35 cellular contexts compared by ENCODE assay signal in genomic region chr3:99119312-99119810, GRCh38.
DNase-seq lines count a peak whose midpoint lies in the region; ATAC-seq and TF ChIP-seq lines count a peak whose summit lies in the region.
"Had no signal": no experiment of that assay in that cellular context is flagged by ENCODE, and none has a peak within 500 bp of the region (broad histone marks: within the 10 kb centered on the region; RNA-seq: fewer than 3 reads in every experiment).

No MANE protein-coding gene starts in this region.

- no peaks in the 10 kb centered on the region for H3K9me3 Mint-ChIP-seq in HFFc6
- H3K9me3 Mint-ChIP-seq: activated CD8-positive, alpha-beta T cell treated with anti-CD3 and anti-CD28 coated beads for 36 hours; activated naive CD4-positive, alpha-beta T cell treated with anti-CD3 and anti-CD28 coated beads, Interleukin-2, amount 10 ng/mL, durations not matched to agents 7 days and 5 days had no signal

- TF ChIP-seq POLR2A in sigmoid colon (IDR thresholded peaks at IDR 0.05) = no peak

- TF ChIP-seq EP300 in sigmoid colon (IDR thresholded peaks at IDR 0.05) = no peak

- no peaks in the 10 kb centered on the region for H3K36me3 ChIP-seq in sigmoid colon
- H3K36me3 ChIP-seq: adrenal gland, colonic mucosa, gastrocnemius medialis, tibial nerve had no signal

- H3K27ac Mint-ChIP-seq in HFFc6 = peak overlapping the region; percentile 42; the same call in 1 of the 2 replicates
- H3K27ac Mint-ChIP-seq: activated CD8-positive, alpha-beta T cell treated with anti-CD3 and anti-CD28 coated beads for 36 hours; activated naive CD4-positive, alpha-beta T cell treated with anti-CD3 and anti-CD28 coated beads, Interleukin-2, amount 10 ng/mL, durations not matched to agents 7 days and 5 days; CD14-positive monocyte; natural killer cell; progenitor cell of endocrine pancreas; stimulated activated effector memory CD8-positive, alpha-beta T cell treated with anti-CD3 and anti-CD28 coated beads, Interleukin-12 subunit alpha, Interleukin-12 subunit beta, amount 100 ng/mL, for 72 hours had no signal

- intact Hi-C loops in sigmoid colon (cut with DNase I) = no loop called here

- no peak overlapping the region for H3K4me3 ChIP-seq in sigmoid colon
- H3K4me3 ChIP-seq: adrenal gland, colonic mucosa, gastrocnemius medialis, hepatocyte, lung, mucosa of descending colon, tibial nerve had no signal

- WGBS in sigmoid colon, 2 donors = 86 to 95% methylated on average over 1 of the region's 1 CpG

- TF ChIP-seq CTCF in HFFc6 (IDR thresholded peaks at IDR 0.05) = no peak
- TF ChIP-seq CTCF in sigmoid colon (IDR thresholded peaks at IDR 0.05) = no peak

- no peak for ATAC-seq in HG03378 (IDR thresholded peaks at IDR 0.05; ENCODE audit: unreplicated experiment)
- ATAC-seq: activated CD8-positive, alpha-beta T cell treated with anti-CD3 and anti-CD28 coated beads for 36 hours; gastrocnemius medialis; HepG2; left cardiac atrium; mucosa of descending colon; natural killer cell; Panc1; sciatic nerve; stimulated activated effector memory CD8-positive, alpha-beta T cell treated with anti-CD3 and anti-CD28 coated beads, Interleukin-12 subunit alpha, Interleukin-12 subunit beta, amount 100 ng/mL, for 72 hours had no signal

- no peak overlapping the region for H3K4me3 Mint-ChIP-seq in HFFc6
- H3K4me3 Mint-ChIP-seq: activated CD8-positive, alpha-beta T cell treated with anti-CD3 and anti-CD28 coated beads for 36 hours; activated naive CD4-positive, alpha-beta T cell treated with anti-CD3 and anti-CD28 coated beads, Interleukin-2, amount 10 ng/mL, durations not matched to agents 7 days and 5 days; CD14-positive monocyte; natural killer cell; stimulated activated effector memory CD8-positive, alpha-beta T cell treated with anti-CD3 and anti-CD28 coated beads, Interleukin-12 subunit alpha, Interleukin-12 subunit beta, amount 100 ng/mL, for 72 hours had no signal

- H3K4me1 Mint-ChIP-seq in HFFc6 (ENCODE audit: low read depth) = peaks cover 52% of the 10 kb centered on the region
- H3K4me1 Mint-ChIP-seq: activated naive CD4-positive, alpha-beta T cell treated with anti-CD3 and anti-CD28 coated beads, Interleukin-2, amount 10 ng/mL, durations not matched to agents 7 days and 5 days; CD14-positive monocyte; natural killer cell; stimulated activated effector memory CD8-positive, alpha-beta T cell treated with anti-CD3 and anti-CD28 coated beads, Interleukin-12 subunit alpha, Interleukin-12 subunit beta, amount 100 ng/mL, for 72 hours had no signal

- no peak overlapping the region for H3K27ac ChIP-seq in sigmoid colon
- H3K27ac ChIP-seq: adrenal gland, colonic mucosa, gastrocnemius medialis, hepatocyte, tibial nerve had no signal

- no peaks in the 10 kb centered on the region; the same call in 1 of the 2 replicates for H3K27me3 Mint-ChIP-seq in HFFc6 (ENCODE audit: insufficient read depth)
- H3K27me3 Mint-ChIP-seq: activated CD8-positive, alpha-beta T cell treated with anti-CD3 and anti-CD28 coated beads for 36 hours; activated naive CD4-positive, alpha-beta T cell treated with anti-CD3 and anti-CD28 coated beads, Interleukin-2, amount 10 ng/mL, durations not matched to agents 7 days and 5 days had no signal

- no peaks in the 10 kb centered on the region for H3K27me3 ChIP-seq in sigmoid colon
- H3K27me3 ChIP-seq: adrenal gland, colonic mucosa, gastrocnemius medialis, hepatocyte, tibial nerve had no signal

- H3K4me1 ChIP-seq in sigmoid colon = no peaks in the 10 kb centered on the region
- H3K4me1 ChIP-seq: adrenal gland, colonic mucosa, gastrocnemius medialis, tibial nerve had no signal

- peaks cover 5% of the 10 kb centered on the region; the same call in 1 of the 2 replicates for H3K36me3 Mint-ChIP-seq in HFFc6 (ENCODE audit: low read depth)
- H3K36me3 Mint-ChIP-seq: activated naive CD4-positive, alpha-beta T cell treated with anti-CD3 and anti-CD28 coated beads, Interleukin-2, amount 10 ng/mL, durations not matched to agents 7 days and 5 days; CD14-positive monocyte; natural killer cell; stimulated activated effector memory CD8-positive, alpha-beta T cell treated with anti-CD3 and anti-CD28 coated beads, Interleukin-12 subunit alpha, Interleukin-12 subunit beta, amount 100 ng/mL, for 72 hours had no signal

- DNase-seq in HFFc6 (peak; percentile 11), astrocyte of the hippocampus (ENCODE audit: low read depth, low spot score) (peak; percentile 36), fibroblast of peridontal ligament (ENCODE audit: extremely low read depth) (peak; percentile 14), sigmoid colon (no peak), NCI-H1105 (lab: John Stamatoyannopoulos, UW) (no peak)
- DNase-seq in activated CD4-positive, alpha-beta T cell treated with anti-CD3 and anti-CD28 coated beads, Interleukin-2, amount 50 U/mL, for 48 hours = no peak
- DNase-seq: activated CD4-positive, alpha-beta T cell treated with anti-CD3 and anti-CD28 coated beads for 1 hour; activated CD8-positive, alpha-beta T cell treated with anti-CD3 and anti-CD28 coated beads for 36 hours; activated naive CD4-positive, alpha-beta T cell treated with anti-CD3 and anti-CD28 coated beads, Interleukin-2, amount 10 ng/mL, durations not matched to agents 7 days and 5 days; adrenal gland; colonic mucosa; DND-41; effector memory CD4-positive, alpha-beta T cell; gastrocnemius medialis; Karpas-422; left cardiac atrium; mucosa of descending colon; MV-4-11; natural killer cell; NCI-H1436 treated with DMSO at 0.1 percent for 48 hours; NCI-H2081 treated with DMSO at 0.1 percent for 48 hours; NCI-H2227 treated with DMSO at 0.1 percent for 48 hours; NCI-H69; nucleus accumbens; SHP77 had no signal

- peaks cover 0 to 2% (median 0%) of the 10 kb centered on the region in 4 donors for H3K9me3 ChIP-seq in sigmoid colon
- H3K9me3 ChIP-seq: adrenal gland, colonic mucosa, gastrocnemius medialis, mucosa of descending colon had no signal

Comparison
In these comparisons a context has a peak if more than half of its experiments do, and no peak if none do; other contexts are left out.
1. DNase-seq: peak in HFFc6 (single experiment), astrocyte of the hippocampus (single experiment) and fibroblast of peridontal ligament (single experiment); none in activated CD4-positive, alpha-beta T cell treated with anti-CD3 and anti-CD28 coated beads, Interleukin-2, amount 50 U/mL, for 48 hours (0 of 2), sigmoid colon (single experiment) and NCI-H1105 (single experiment).